In genomic region chr16:51636913-51637743, GRCh38 we compare ENCODE assay signal across 14 cellular contexts.
A peak's percentile ranks its signal among the peaks of the same experiment; 100 is the strongest.
DNase-seq lines count a peak whose midpoint lies in the region; ATAC-seq, FAIRE-seq and TF ChIP-seq lines count a peak whose summit lies in the region.
"Had no signal": no experiment of that assay in that cellular context is flagged by ENCODE, and none has a peak within 500 bp of the region (broad histone marks: within the 10 kb centered on the region; RNA-seq: fewer than 3 reads in every experiment).

No MANE protein-coding gene starts in this region.

- no peaks in the 10 kb centered on the region for H3K36me3 Mint-ChIP-seq in brain

- H3K4me3 ChIP-seq in AG10803 (ENCODE audit: low read length) (peak overlapping the region; percentile 36), keratinocyte (ENCODE audit: control insufficient read depth in 2 of 3, extremely low read depth in 1 of 3, insufficient read depth in 2 of 3, low read depth in 1 of 3, low read length in 3 of 3) (peak overlapping the region in 2 of 3 experiments; percentile 19 to 27)
- H3K4me3 ChIP-seq: skin epidermis had no signal

- peak overlapping the region in 3 of 5 experiments; percentile 20 to 44 (median 32) for H3K27ac Mint-ChIP-seq in brain

- H3K4me3 Mint-ChIP-seq in brain: peak overlapping the region; percentile 49 to 72 (median 70)

- peak overlapping the region; percentile 64 for H3K27ac ChIP-seq in keratinocyte (ENCODE audit: control insufficient read depth, insufficient read depth, low read length)
- H3K27ac ChIP-seq: skin epidermis had no signal

- H3K27me3 ChIP-seq in keratinocyte (ENCODE audit: control insufficient read depth, extremely low read depth, insufficient read depth, low read length): no peaks in the 10 kb centered on the region

- peak overlapping the region; percentile 63 for H3K4me2 ChIP-seq in keratinocyte (ENCODE audit: control insufficient read depth, extremely low read depth, insufficient read depth, low read depth, low read length)

- TF ChIP-seq CTCF in AG10803 (conservative IDR thresholded peaks at IDR 0.05; ENCODE audit: low read length) (no peak), brain (conservative IDR thresholded peaks at IDR 0.05) (no peak), keratinocyte (optimal IDR thresholded peaks at IDR 0.05 in 1 of 3, IDR thresholded peaks at IDR 0.05 in 1 of 3, conservative IDR thresholded peaks at IDR 0.05 in 1 of 3; ENCODE audit: extremely low read depth in 1 of 3, insufficient read depth in 2 of 3, low read length in 3 of 3) (no peak)

- no peaks in the 10 kb centered on the region for H3K36me3 ChIP-seq in keratinocyte (ENCODE audit: control insufficient read depth in 2 of 2, extremely low read depth in 1 of 2, insufficient read depth in 2 of 2, low read length in 2 of 2)

- peak; percentile 60 for DNase-seq in AG10803 (ENCODE audit: low read depth)
- peak; percentile 87 for DNase-seq in HPDE6-E6E7 (ENCODE audit: extremely low spot score)
- peak; percentile 73 for DNase-seq in keratinocyte (ENCODE audit: low read depth, low spot score)
- no peak for DNase-seq in UCSD-AML1 (lab: John Stamatoyannopoulos, UW; ENCODE audit: unreplicated experiment)
- no peak for DNase-seq in GM19238 (ENCODE audit: insufficient read length, low spot score)
- no peak for DNase-seq in activated effector memory CD4-positive, alpha-beta T cell treated with Interleukin-2 at 50 U/mL for 16 hours
- DNase-seq: activated CD8-positive, alpha-beta memory T cell treated with anti-CD3 and anti-CD28 coated beads, Interleukin-2, amount 50 U/mL, for 4 hours; C1 segment of cervical spinal cord; effector memory CD4-positive, alpha-beta T cell; NCI-H2171 had no signal

- H4K20me1 ChIP-seq in keratinocyte (ENCODE audit: control insufficient read depth, extremely low read depth, insufficient read depth, low read length): no peaks in the 10 kb centered on the region

- dilution Hi-C loops in keratinocyte (cut with MboI; ENCODE audit: extremely low pct_ligation_motif_present, low sequenced_read_pairs): no loop called here

- FAIRE-seq in keratinocyte (lab: Jason Lieb, UNC): peak; percentile 99

- peaks cover 14% of the 10 kb centered on the region for H3K4me1 Mint-ChIP-seq in brain

- no peak for ATAC-seq in HG03196 (IDR thresholded peaks at IDR 0.05; ENCODE audit: unreplicated experiment)
- ATAC-seq: Panc1 had no signal

- H3K4me1 ChIP-seq in keratinocyte (ENCODE audit: control insufficient read depth, extremely low read depth, insufficient read depth, low read length): peaks cover 24% of the 10 kb centered on the region

- H3K9me1 ChIP-seq in keratinocyte (ENCODE audit: control insufficient read depth, extremely low read depth, insufficient read depth, low read length): no peaks in the 10 kb centered on the region

- H3K9me3 ChIP-seq in keratinocyte (ENCODE audit: control insufficient read depth, low read depth, low read length): no peaks in the 10 kb centered on the region

- H3K79me2 ChIP-seq in keratinocyte (ENCODE audit: control insufficient read depth, insufficient read depth, low read length): no peaks in the 10 kb centered on the region

- peaks cover 14% of the 10 kb centered on the region for H3K27me3 Mint-ChIP-seq in brain

- peaks cover 0 to 10% (median 0%) of the 10 kb centered on the region in 5 experiments for H3K9me3 Mint-ChIP-seq in brain

- H2AFZ ChIP-seq in keratinocyte (ENCODE audit: control insufficient read depth, low read length): peak overlapping the region; percentile 75

- H3K9ac ChIP-seq in keratinocyte (ENCODE audit: control insufficient read depth, extremely low read depth, insufficient read depth, low read length): peak overlapping the region; percentile 10

Comparison
In these comparisons a context has a peak if more than half of its experiments do, and no peak if none do; other contexts are left out.
1. DNase-seq: peak in AG10803 (single experiment), HPDE6-E6E7 (single experiment) and keratinocyte (single experiment); none in UCSD-AML1 (single experiment), GM19238 (single experiment) and activated effector memory CD4-positive, alpha-beta T cell treated with Interleukin-2 at 50 U/mL for 16 hours (single experiment).